ENCODE assay signal across 9 cellular contexts in the genomic region with DNA sequence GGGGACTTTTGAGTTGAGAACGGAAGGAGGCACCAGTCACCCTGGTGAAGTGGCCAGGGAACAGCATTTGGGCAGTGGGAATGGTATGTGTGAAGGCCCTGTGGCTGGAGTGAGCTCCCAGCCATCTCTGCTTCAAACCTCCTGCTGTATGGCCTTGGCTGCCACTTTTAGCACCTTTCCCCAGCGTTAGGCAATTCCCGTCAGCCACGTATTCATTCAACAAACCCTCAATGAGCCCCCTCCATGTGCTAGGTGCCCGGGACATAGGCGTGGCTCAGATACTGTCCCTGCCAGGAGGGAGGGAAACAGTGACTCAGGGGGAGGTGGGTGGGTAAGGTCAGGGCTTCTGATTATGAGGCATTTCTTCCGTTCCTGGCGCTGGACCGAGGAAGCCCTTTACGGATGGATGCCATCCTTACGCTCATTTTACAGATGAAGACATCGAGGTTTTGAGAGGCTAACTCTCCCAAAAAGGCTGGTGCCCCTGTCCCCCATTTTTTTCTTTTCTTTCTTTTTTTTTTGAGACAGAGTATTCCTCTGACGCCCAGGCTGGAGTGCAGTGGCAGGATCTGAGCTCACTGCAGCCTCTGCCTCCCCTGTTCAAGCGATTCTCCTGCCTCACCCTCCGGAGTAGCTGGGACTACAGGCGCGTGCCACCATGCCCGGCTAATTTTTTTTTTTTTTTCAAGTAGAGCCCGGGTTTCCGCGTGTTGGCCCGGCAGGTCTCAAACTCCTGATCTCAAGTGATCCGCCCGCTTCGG. TPM values are rescaled to one million over a fixed set of nuclear protein-coding genes. Genes with fewer than 3 reads are reported as not detected.
DNase-seq lines count a peak whose midpoint lies in the region; ATAC-seq and TF ChIP-seq lines count a peak whose summit lies in the region.
"Had no signal": no experiment of that assay in that cellular context is flagged by ENCODE, and none has a peak within 500 bp of the region (broad histone marks: within the 10 kb centered on the region; RNA-seq: fewer than 3 reads in every experiment).

No MANE protein-coding gene starts in this region.

- POLR2A ChIA-PET in activated naive CD8-positive, alpha-beta T cell treated with anti-CD3 and anti-CD28 coated beads, Interleukin-2, amount 10 ng/mL, durations not matched to agents 7 days and 5 days (lab: Charles Lee): no interaction called here

- no peak overlapping the region for H3K27ac Mint-ChIP-seq in activated naive CD8-positive, alpha-beta T cell treated with anti-CD3 and anti-CD28 coated beads, Interleukin-2, amount 10 ng/mL, durations not matched to agents 7 days and 5 days

- peaks cover 4% of the 10 kb centered on the region for H3K4me1 Mint-ChIP-seq in activated naive CD8-positive, alpha-beta T cell treated with anti-CD3 and anti-CD28 coated beads, Interleukin-2, amount 10 ng/mL, durations not matched to agents 7 days and 5 days

- peaks cover 4% of the 10 kb centered on the region for H3K27me3 Mint-ChIP-seq in activated naive CD8-positive, alpha-beta T cell treated with anti-CD3 and anti-CD28 coated beads, Interleukin-2, amount 10 ng/mL, durations not matched to agents 7 days and 5 days

- peak; percentile 15 for TF ChIP-seq POLR2A in GM19193 (IDR thresholded peaks at IDR 0.05; ENCODE audit: extremely low read depth, insufficient read depth, insufficient read length)

- H3K4me3 Mint-ChIP-seq in activated naive CD8-positive, alpha-beta T cell treated with anti-CD3 and anti-CD28 coated beads, Interleukin-2, amount 10 ng/mL, durations not matched to agents 7 days and 5 days: peak overlapping the region; percentile 45

- no peaks in the 10 kb centered on the region for H3K9me3 Mint-ChIP-seq in activated naive CD8-positive, alpha-beta T cell treated with anti-CD3 and anti-CD28 coated beads, Interleukin-2, amount 10 ng/mL, durations not matched to agents 7 days and 5 days

- DNase-seq in A172 (ENCODE audit: low spot score) (peak; percentile 85), kidney glomerular epithelial cell (lab: John Stamatoyannopoulos, UW) (peak; percentile 17), amygdala (lab: John Stamatoyannopoulos, UW) (no peak), NCI-H1105 treated with DMSO at 0.1 percent for 48 hours (lab: John Stamatoyannopoulos, UW) (no peak)
- no peak for DNase-seq in activated naive CD8-positive, alpha-beta T cell treated with anti-CD3 and anti-CD28 coated beads, Interleukin-2, amount 10 ng/mL, durations not matched to agents 7 days and 5 days
- DNase-seq: NCI-H748 treated with DMSO at 0.1 percent for 48 hours had no signal

- no peaks in the 10 kb centered on the region for H3K36me3 Mint-ChIP-seq in activated naive CD8-positive, alpha-beta T cell treated with anti-CD3 and anti-CD28 coated beads, Interleukin-2, amount 10 ng/mL, durations not matched to agents 7 days and 5 days

- ATAC-seq in activated naive CD8-positive, alpha-beta T cell treated with anti-CD3 and anti-CD28 coated beads, Interleukin-2, amount 10 ng/mL, durations not matched to agents 7 days and 5 days (ENCODE audit: low read depth): no peak
- ATAC-seq in GM18907 (IDR thresholded peaks at IDR 0.05; ENCODE audit: unreplicated experiment): no peak
- ATAC-seq in HG03175 (IDR thresholded peaks at IDR 0.05; ENCODE audit: unreplicated experiment): no peak

RNA-seq across cellular contexts. Expression of a gene that starts 37.5 kb away (rescaled TPM):
- total RNA-seq in A172 (2014; rRNA removed; shearing (Covaris generic)): 15.3 and 17.8 TPM in 2 replicates
- total RNA-seq in activated naive CD8-positive, alpha-beta T cell treated with anti-CD3 and anti-CD28 coated beads, Interleukin-2, amount 10 ng/mL, durations not matched to agents 7 days and 5 days: 1 to 10 TPM; 4.5 to 5.6 TPM

Comparison
In these comparisons a context has a peak if more than half of its experiments do, and no peak if none do; other contexts are left out.
1. DNase-seq: peak in A172 (single experiment) and kidney glomerular epithelial cell (single experiment); none in activated naive CD8-positive, alpha-beta T cell treated with anti-CD3 and anti-CD28 coated beads, Interleukin-2, amount 10 ng/mL, durations not matched to agents 7 days and 5 days (single experiment), amygdala (0 of 56) and NCI-H1105 treated with DMSO at 0.1 percent for 48 hours (single experiment).